29 cellular contexts compared by ENCODE assay signal in the genomic region with DNA sequence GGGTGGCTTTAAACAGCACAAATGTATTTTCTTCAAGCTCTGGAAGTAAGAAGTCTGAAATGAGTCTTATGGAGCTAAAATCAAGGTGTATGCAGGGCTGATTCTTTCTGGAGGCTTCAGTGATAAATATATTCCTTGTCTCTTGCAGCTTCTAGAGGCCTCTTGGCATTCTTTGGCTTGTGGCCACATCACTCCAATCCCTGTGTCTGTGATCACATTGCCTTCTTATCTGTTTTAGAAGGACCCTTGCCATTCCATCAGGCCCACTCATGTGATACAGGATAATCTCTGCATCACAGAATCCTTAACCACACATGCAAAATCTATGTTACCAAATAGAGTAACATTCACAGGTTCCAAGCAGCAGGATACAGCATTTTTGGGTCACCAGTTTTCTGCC.
A peak's percentile ranks its signal among the peaks of the same experiment; 100 is the strongest.
DNase-seq lines count a peak whose midpoint lies in the region; ATAC-seq and TF ChIP-seq lines count a peak whose summit lies in the region.
"Had no signal": no experiment of that assay in that cellular context is flagged by ENCODE, and none has a peak within 500 bp of the region (broad histone marks: within the 10 kb centered on the region; RNA-seq: fewer than 3 reads in every experiment).

No MANE protein-coding gene starts in this region.

- POLR2A ChIA-PET in T-cell (lab: Charles Lee), result no interaction called here

- H3K27ac ChIP-seq in thyroid gland, result no peak overlapping the region
- H3K27ac ChIP-seq: 22Rv1; A549; BLaER1; BLaER1 treated with 17β-estradiol and CSF1 and Interleukin-3, amounts not matched to agents 10 nM and 100 nM; C4-2B had no signal

- H3K4me1 Mint-ChIP-seq in T-cell, result no peaks in the 10 kb centered on the region
- H3K4me1 Mint-ChIP-seq: B cell; CD14-positive monocyte; CD4-positive, alpha-beta memory T cell; CD4-positive, CD25-positive, alpha-beta regulatory T cell; CD8-positive, alpha-beta memory T cell had no signal

- intact Hi-C loops in thyroid gland (cut with DNase I), result no loop called here

- no peak overlapping the region for H3K27ac Mint-ChIP-seq in T-cell
- H3K27ac Mint-ChIP-seq: B cell; CD14-positive monocyte; CD4-positive, alpha-beta memory T cell; CD4-positive, alpha-beta T cell; CD4-positive, CD25-positive, alpha-beta regulatory T cell; CD8-positive, alpha-beta memory T cell; CD8-positive, alpha-beta T cell had no signal

- peaks cover 4 to 12% (median 9%) of the 10 kb centered on the region in 3 donors for H3K9me3 Mint-ChIP-seq in T-cell

- TF ChIP-seq POLR2A in thyroid gland (IDR thresholded peaks at IDR 0.05), result no peak

- no peaks in the 10 kb centered on the region for H3K27me3 Mint-ChIP-seq in T-cell
- H3K27me3 Mint-ChIP-seq: B cell; CD4-positive, alpha-beta memory T cell; CD4-positive, alpha-beta T cell; CD4-positive, CD25-positive, alpha-beta regulatory T cell had no signal

- no peaks in the 10 kb centered on the region for H3K9me3 ChIP-seq in thyroid gland
- H3K9me3 ChIP-seq: A549, BE2C, BLaER1, Caco-2 had no signal

- H3K27me3 ChIP-seq in thyroid gland, result no peaks in the 10 kb centered on the region
- H3K27me3 ChIP-seq: BE2C; BLaER1; BLaER1 treated with 17β-estradiol and CSF1 and Interleukin-3, amounts not matched to agents 10 nM and 100 nM had no signal

- no peaks in the 10 kb centered on the region for H3K36me3 ChIP-seq in thyroid gland
- H3K36me3 ChIP-seq: BE2C; BLaER1; BLaER1 treated with 17β-estradiol and CSF1 and Interleukin-3, amounts not matched to agents 10 nM and 100 nM had no signal

- no peak overlapping the region for H3K4me3 Mint-ChIP-seq in T-cell
- H3K4me3 Mint-ChIP-seq: B cell; CD14-positive monocyte; CD4-positive, alpha-beta memory T cell; CD4-positive, alpha-beta T cell; CD4-positive, CD25-positive, alpha-beta regulatory T cell; CD8-positive, alpha-beta memory T cell; CD8-positive, alpha-beta T cell had no signal

- no peak overlapping the region for H3K4me3 ChIP-seq in thyroid gland (replicated peaks in 1 of 3)
- H3K4me3 ChIP-seq: A549; BLaER1; BLaER1 treated with 17β-estradiol and CSF1 and Interleukin-3, amounts not matched to agents 10 nM and 100 nM had no signal

- ATAC-seq in T-cell (replicated peaks in 1 of 4), result no peak
- ATAC-seq: A549; CD8-positive, alpha-beta T cell had no signal

- H3K4me1 ChIP-seq in thyroid gland, result peaks cover 0 to 4% of the 10 kb centered on the region in 2 donors
- H3K4me1 ChIP-seq: A549; BE2C; BLaER1; BLaER1 treated with 17β-estradiol and CSF1 and Interleukin-3, amounts not matched to agents 10 nM and 100 nM; Caco-2 had no signal

- DNase-seq in thyroid gland, result peak; percentile 71 to 76
- no peak for DNase-seq in T-cell
- DNase-seq: 8988T; ACHN; AML-193; BE2C; C1 segment of cervical spinal cord; Caco-2; Calu3; CD4-positive, alpha-beta memory T cell; CD4-positive, alpha-beta T cell; CD4-positive, CD25-positive, alpha-beta regulatory T cell; CD8-positive, alpha-beta memory T cell; CD8-positive, alpha-beta T cell; COR-L47; DMS 273 treated with DMSO at 0.1 percent for 48 hours; DMS153; DMS53; DMS79; DMS79 treated with DMSO at 0.1 percent for 48 hours; DND-41; EL had no signal

- CTCF ChIA-PET in T-cell (lab: Charles Lee), result no interaction called here

- H3K36me3 Mint-ChIP-seq in T-cell, result no peaks in the 10 kb centered on the region
- H3K36me3 Mint-ChIP-seq: CD14-positive monocyte; CD4-positive, alpha-beta memory T cell; CD4-positive, CD25-positive, alpha-beta regulatory T cell; CD8-positive, alpha-beta memory T cell; CD8-positive, alpha-beta T cell had no signal

- no peak for TF ChIP-seq CTCF in thyroid gland (IDR thresholded peaks at IDR 0.05)

Comparison
In these comparisons a context has a peak if more than half of its experiments do, and no peak if none do; other contexts are left out.
1. DNase-seq: peak in thyroid gland (2 of 2); none in T-cell (0 of 34).